In genomic region chr10:118459642-118460193, GRCh38 we compare ENCODE assay signal across 8 cellular contexts.
DNase-seq lines count a peak whose midpoint lies in the region; ATAC-seq and TF ChIP-seq lines count a peak whose summit lies in the region.

No MANE protein-coding gene starts in this region.

- H3K27me3 ChIP-seq in BE2C, result peaks cover 22% of the 10 kb centered on the region
- no peaks in the 10 kb centered on the region for H3K27me3 ChIP-seq in effector memory CD4-positive, alpha-beta T cell (replicated peaks; ENCODE audit: control insufficient read depth, insufficient read depth, low read length, poor library complexity, severe bottlenecking)
- peaks cover 5 to 19% of the 10 kb centered on the region in 2 experiments for H3K27me3 ChIP-seq in mesenchymal stem cell (ENCODE audit: control insufficient read depth in 1 of 2, insufficient read depth in 1 of 2, low read length in 2 of 2)

- 0% methylated on average over 8 of the region's 10 CpGs for WGBS in mesenchymal stem cell

- H3K9ac ChIP-seq in mesenchymal stem cell (ENCODE audit: low read length), result peak overlapping the region; percentile 77

- no peaks in the 10 kb centered on the region for H3K9me3 Mint-ChIP-seq in activated CD8-positive, alpha-beta T cell treated with anti-CD3 and anti-CD28 coated beads, Interleukin-2, amount 10 ng/mL, durations not matched to agents 7 days and 5 days (ENCODE audit: insufficient read depth)

- H3K4me3 ChIP-seq in BE2C (ENCODE audit: low read depth, low read length) (no peak overlapping the region), mesenchymal stem cell (ENCODE audit: insufficient read depth in 1 of 2, low read depth in 1 of 2, low read length in 2 of 2) (peak overlapping the region in 1 of 2 experiments; percentile 47)
- H3K4me3 ChIP-seq in effector memory CD4-positive, alpha-beta T cell (ENCODE audit: insufficient read depth, low read depth, low read length, poor library complexity, severe bottlenecking), result no peak overlapping the region

- H3K27ac ChIP-seq in effector memory CD4-positive, alpha-beta T cell (ENCODE audit: insufficient read depth, low read length, poor library complexity, severe bottlenecking), result no peak overlapping the region
- H3K27ac ChIP-seq in mesenchymal stem cell (ENCODE audit: low read length, poor library complexity, severe bottlenecking), result no peak overlapping the region

- H3K36me3 ChIP-seq in BE2C (no peaks in the 10 kb centered on the region), mesenchymal stem cell (ENCODE audit: control insufficient read depth in 1 of 2, insufficient read depth in 2 of 2, low read depth in 1 of 2, low read length in 2 of 2) (no peaks in the 10 kb centered on the region)
- no peaks in the 10 kb centered on the region for H3K36me3 ChIP-seq in effector memory CD4-positive, alpha-beta T cell (ENCODE audit: control insufficient read depth, insufficient read depth, low read length)

- no peak overlapping the region for H2BK5ac ChIP-seq in mesenchymal stem cell (ENCODE audit: low read depth, low read length, poor library complexity, severe bottlenecking)

- H3K27ac Mint-ChIP-seq in activated CD8-positive, alpha-beta T cell treated with anti-CD3 and anti-CD28 coated beads, Interleukin-2, amount 10 ng/mL, durations not matched to agents 7 days and 5 days, result no peak overlapping the region

- H3K9me3 ChIP-seq in BE2C (no peaks in the 10 kb centered on the region), mesenchymal stem cell (ENCODE audit: control insufficient read depth, low read length) (no peaks in the 10 kb centered on the region)
- no peaks in the 10 kb centered on the region for H3K9me3 ChIP-seq in effector memory CD4-positive, alpha-beta T cell (ENCODE audit: control insufficient read depth, low read length)

- no peak overlapping the region for H2AK5ac ChIP-seq in mesenchymal stem cell (ENCODE audit: low read length, severe bottlenecking)

- no peak overlapping the region for H3K14ac ChIP-seq in mesenchymal stem cell (ENCODE audit: low read length in 2 of 2)

- H3K4ac ChIP-seq in mesenchymal stem cell (ENCODE audit: low read depth in 1 of 2, low read length in 2 of 2), result no peak overlapping the region

- no peak overlapping the region for H2BK120ac ChIP-seq in mesenchymal stem cell (ENCODE audit: low read depth, low read length)

- peak; percentile 82 for TF ChIP-seq CTCF in BE2C (IDR thresholded peaks at IDR 0.05; ENCODE audit: low read depth, low read length)

- H3K4me1 ChIP-seq in BE2C (no peaks in the 10 kb centered on the region), mesenchymal stem cell (ENCODE audit: control insufficient read depth, insufficient read depth, low read depth, low read length) (no peaks in the 10 kb centered on the region)
- H3K4me1 ChIP-seq in effector memory CD4-positive, alpha-beta T cell (ENCODE audit: control insufficient read depth, insufficient read depth, low read length, poor library complexity, severe bottlenecking), result no peaks in the 10 kb centered on the region

- no peak overlapping the region for H3K4me2 ChIP-seq in mesenchymal stem cell (ENCODE audit: low read length, poor library complexity, severe bottlenecking)

- H2BK15ac ChIP-seq in mesenchymal stem cell (ENCODE audit: low read depth, poor library complexity, severe bottlenecking), result no peak overlapping the region

- H4K8ac ChIP-seq in mesenchymal stem cell (ENCODE audit: low read length), result no peak overlapping the region

- peaks cover 38% of the 10 kb centered on the region for H3K27me3 Mint-ChIP-seq in activated CD8-positive, alpha-beta T cell treated with anti-CD3 and anti-CD28 coated beads, Interleukin-2, amount 10 ng/mL, durations not matched to agents 7 days and 5 days (ENCODE audit: low read depth)

- CTCF ChIA-PET in activated CD8-positive, alpha-beta T cell treated with anti-CD3 and anti-CD28 coated beads, Interleukin-2, amount 10 ng/mL, durations not matched to agents 7 days and 5 days (lab: Charles Lee), result interaction anchor here (0.6 to 2.7 kb wide), 33 partner anchors 10 to 1243 kb away, joined by 3 to 23 read pairs (median 4); no protein-coding TSS in a partner anchor

- no peaks in the 10 kb centered on the region for H3K36me3 Mint-ChIP-seq in activated CD8-positive, alpha-beta T cell treated with anti-CD3 and anti-CD28 coated beads, Interleukin-2, amount 10 ng/mL, durations not matched to agents 7 days and 5 days (ENCODE audit: low read depth)

- POLR2A ChIA-PET in activated CD8-positive, alpha-beta T cell treated with anti-CD3 and anti-CD28 coated beads, Interleukin-2, amount 10 ng/mL, durations not matched to agents 7 days and 5 days (lab: Charles Lee), result no interaction called here

- peaks cover 6% of the 10 kb centered on the region for H3K4me1 Mint-ChIP-seq in activated CD8-positive, alpha-beta T cell treated with anti-CD3 and anti-CD28 coated beads, Interleukin-2, amount 10 ng/mL, durations not matched to agents 7 days and 5 days (ENCODE audit: low read depth)

- H3K4me3 Mint-ChIP-seq in activated CD8-positive, alpha-beta T cell treated with anti-CD3 and anti-CD28 coated beads, Interleukin-2, amount 10 ng/mL, durations not matched to agents 7 days and 5 days, result peak overlapping the region; percentile 9

- ATAC-seq in GM19023 (IDR thresholded peaks at IDR 0.05; ENCODE audit: unreplicated experiment) (peak; percentile 67), HG03439 (IDR thresholded peaks at IDR 0.05; ENCODE audit: unreplicated experiment) (peak; percentile 74)
- peak; percentile 87 for ATAC-seq in activated CD8-positive, alpha-beta T cell treated with anti-CD3 and anti-CD28 coated beads, Interleukin-2, amount 10 ng/mL, durations not matched to agents 7 days and 5 days

- no peak overlapping the region for H4K91ac ChIP-seq in mesenchymal stem cell (ENCODE audit: low read length)

- H3K23ac ChIP-seq in mesenchymal stem cell (ENCODE audit: low read length in 2 of 2), result no peak overlapping the region

- H2BK12ac ChIP-seq in mesenchymal stem cell (ENCODE audit: low read length in 2 of 2), result no peak overlapping the region

- no peaks in the 10 kb centered on the region for H3K79me1 ChIP-seq in mesenchymal stem cell (replicated peaks; ENCODE audit: low read length, poor library complexity, severe bottlenecking)

- no peak overlapping the region for H3K18ac ChIP-seq in mesenchymal stem cell (ENCODE audit: low read depth in 1 of 2, low read length in 2 of 2)

- DNase-seq in BE2C, result peak; percentile 64
- peak; percentile 22 for DNase-seq in NCI-H774 (lab: John Stamatoyannopoulos, UW)
- DNase-seq in activated CD8-positive, alpha-beta T cell treated with anti-CD3 and anti-CD28 coated beads, Interleukin-2, amount 10 ng/mL, durations not matched to agents 7 days and 5 days, result peak; percentile 72
- DNase-seq in effector memory CD4-positive, alpha-beta T cell, result peak; percentile 1 to 21 (median 6)
- peak; percentile 53 for DNase-seq in mesenchymal stem cell
- DNase-seq in stimulated activated CD8-positive, alpha-beta memory T cell treated with anti-CD3 and anti-CD28 coated beads, Interleukin-7, amount 100 ng/mL, for 4 hours (ENCODE audit: low read depth in 2 of 2), result peak; percentile 12 to 20

- no peak overlapping the region for H2AFZ ChIP-seq in mesenchymal stem cell (ENCODE audit: low read depth, low read length)

Comparison
In these comparisons a context has a peak if more than half of its experiments do, and no peak if none do; other contexts are left out.
1. DNase-seq: peak in every context shown above with its lines; median percentile 72 in activated CD8-positive, alpha-beta T cell treated with anti-CD3 and anti-CD28 coated beads, Interleukin-2, amount 10 ng/mL, durations not matched to agents 7 days and 5 days; 64 in BE2C; 53 in mesenchymal stem cell; 22 in NCI-H774; 16 in stimulated activated CD8-positive, alpha-beta memory T cell treated with anti-CD3 and anti-CD28 coated beads, Interleukin-7, amount 100 ng/mL, for 4 hours; 6 in effector memory CD4-positive, alpha-beta T cell.